Comparison of ENCODE assay signal across 18 cellular contexts in the genomic region with DNA sequence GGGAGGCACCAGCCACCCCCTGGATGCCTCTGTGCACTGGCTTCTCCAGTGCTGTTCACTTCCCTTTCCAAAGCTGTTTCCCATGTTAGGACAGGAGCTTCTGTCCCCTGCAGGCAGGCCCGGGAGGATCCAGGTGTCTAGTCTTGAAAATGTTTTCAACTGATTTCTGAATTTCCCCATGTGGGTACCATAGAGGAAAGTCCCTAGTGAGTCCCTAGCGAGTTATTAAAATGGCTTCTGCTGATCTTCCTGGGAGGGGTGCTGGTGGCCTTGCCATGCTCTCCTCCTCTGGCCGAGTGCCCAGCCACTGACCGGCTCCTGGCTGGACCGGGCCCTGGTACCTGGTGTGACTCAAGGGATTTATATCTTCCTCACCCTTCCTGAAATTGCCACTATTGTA. TPM values are rescaled to one million over a fixed set of nuclear protein-coding genes. Genes with fewer than 3 reads are reported as not detected.
DNase-seq lines count a peak whose midpoint lies in the region; ATAC-seq and TF ChIP-seq lines count a peak whose summit lies in the region.
"Had no signal": no experiment of that assay in that cellular context is flagged by ENCODE, and none has a peak within 500 bp of the region (broad histone marks: within the 10 kb centered on the region; RNA-seq: fewer than 3 reads in every experiment).

No MANE protein-coding gene starts in this region.

- CTCF ChIA-PET in activated naive CD4-positive, alpha-beta T cell treated with anti-CD3 and anti-CD28 coated beads for 36 hours (lab: Charles Lee), result interaction anchor here (0.6 kb wide), 1 partner anchor 145 kb away, joined by 3 read pairs; no protein-coding TSS in a partner anchor

- H3K36me3 ChIP-seq in GM23338 (ENCODE audit: insufficient read depth), result no peaks in the 10 kb centered on the region

- peaks cover 9 to 29% of the 10 kb centered on the region in 2 donors for H3K36me3 Mint-ChIP-seq in activated naive CD4-positive, alpha-beta T cell treated with anti-CD3 and anti-CD28 coated beads, Interleukin-2, amount 50 U/mL, for 72 hours
- no peaks in the 10 kb centered on the region for H3K36me3 Mint-ChIP-seq in activated naive CD4-positive, alpha-beta T cell treated with anti-CD3 and anti-CD28 coated beads for 36 hours (ENCODE audit: low read depth)
- H3K36me3 Mint-ChIP-seq in GM23338 (ENCODE audit: low read depth), result no peaks in the 10 kb centered on the region
- H3K36me3 Mint-ChIP-seq in brain, result no peaks in the 10 kb centered on the region
- no peaks in the 10 kb centered on the region for H3K36me3 Mint-ChIP-seq in stimulated activated memory B cell treated with anti-CD40 and anti-IgM and Interleukin-4, amounts not matched to agents 10 μg/mL and 1 μg/mL and 100 μg/mL, for 72 hours
- H3K36me3 Mint-ChIP-seq: type B pancreatic cell had no signal

- ATAC-seq in activated naive CD4-positive, alpha-beta T cell treated with anti-CD3 and anti-CD28 coated beads, Interleukin-2, amount 50 U/mL, for 72 hours, result no peak
- ATAC-seq in GM23338 (no peak), HG02642 (IDR thresholded peaks at IDR 0.05; ENCODE audit: poor library complexity, unreplicated experiment) (no peak)
- no peak for ATAC-seq in stimulated activated memory B cell treated with anti-CD40 and anti-IgM and Interleukin-4, amounts not matched to agents 10 μg/mL and 1 μg/mL and 100 μg/mL, for 72 hours
- ATAC-seq: A549 had no signal

- H3K9me2 ChIP-seq in GM23338 (ENCODE audit: insufficient read depth), result 0 out of 2 replicates have a peak, but pooled peaks cover 7% of the 10 kb centered on the region

- TF ChIP-seq CTCF in GM23338 (conservative IDR thresholded peaks at IDR 0.05; ENCODE audit: low read depth in 2 of 2), result no peak
- no peak for TF ChIP-seq CTCF in brain (conservative IDR thresholded peaks at IDR 0.05)

- intact Hi-C loops in activated naive CD4-positive, alpha-beta T cell treated with anti-CD3 and anti-CD28 coated beads for 36 hours (cut with micrococcal nuclease), result no loop called here

- H4K20me1 ChIP-seq in GM23338 (replicated peaks; ENCODE audit: insufficient read depth), result no peaks in the 10 kb centered on the region

- H3K79me2 ChIP-seq in GM23338 (replicated peaks; ENCODE audit: insufficient read depth), result peaks cover 13% of the 10 kb centered on the region

- peaks cover 26% of the 10 kb centered on the region for H3K4me1 Mint-ChIP-seq in activated naive CD4-positive, alpha-beta T cell treated with anti-CD3 and anti-CD28 coated beads for 36 hours (ENCODE audit: low read depth)
- H3K4me1 Mint-ChIP-seq in GM23338 (peaks cover 35% of the 10 kb centered on the region), brain (peaks cover 51% of the 10 kb centered on the region)
- H3K4me1 Mint-ChIP-seq in stimulated activated memory B cell treated with anti-CD40 and anti-IgM and Interleukin-4, amounts not matched to agents 10 μg/mL and 1 μg/mL and 100 μg/mL, for 72 hours, result peaks cover 67% of the 10 kb centered on the region

- H3K27ac ChIP-seq in GM23338 (ENCODE audit: low read depth), result no peak overlapping the region
- H3K27ac ChIP-seq: A549, HL-60, PC-9 had no signal

- peaks cover 32% of the 10 kb centered on the region for H3K4me1 ChIP-seq in GM23338 (ENCODE audit: insufficient read depth)

- H3K4me2 ChIP-seq in GM23338, result no peak overlapping the region
- H3K4me2 ChIP-seq: A549, PC-9 had no signal

- H3K27ac Mint-ChIP-seq in activated naive CD4-positive, alpha-beta T cell treated with anti-CD3 and anti-CD28 coated beads, Interleukin-2, amount 50 U/mL, for 72 hours, result peak overlapping the region; percentile 47 to 79
- H3K27ac Mint-ChIP-seq in activated naive CD4-positive, alpha-beta T cell treated with anti-CD3 and anti-CD28 coated beads for 36 hours, result no peak overlapping the region
- H3K27ac Mint-ChIP-seq in GM23338 (0 out of 2 replicates have a peak overlapping the region, but pooled peaks have one; percentile 19), brain (peak overlapping the region in 3 of 5 experiments; percentile 10 to 75 (median 26))
- H3K27ac Mint-ChIP-seq in stimulated activated memory B cell treated with anti-CD40 and anti-IgM and Interleukin-4, amounts not matched to agents 10 μg/mL and 1 μg/mL and 100 μg/mL, for 72 hours, result peak overlapping the region; percentile 91
- H3K27ac Mint-ChIP-seq: activated T-helper 2 cell treated with anti-CD3 and anti-CD28 coated beads, Interferon-gamma antibody, Interleukin-2, Interleukin-4, amounts not matched to agents 10 μg/mL and 5 μg/mL and 100 μg/mL, durations not matched to agents 14 hours and 24 hours and 36 hours; nephron; type B pancreatic cell had no signal

- H3K4me3 ChIP-seq in GM23338, result no peak overlapping the region
- H3K4me3 ChIP-seq: A549, PC-9 had no signal

- H3K27me3 Mint-ChIP-seq in activated naive CD4-positive, alpha-beta T cell treated with anti-CD3 and anti-CD28 coated beads for 36 hours (ENCODE audit: low read depth), result peaks cover 26% of the 10 kb centered on the region
- H3K27me3 Mint-ChIP-seq in GM23338 (ENCODE audit: insufficient read depth, low read depth, poor library complexity), result peaks cover 5% of the 10 kb centered on the region
- peaks cover 10% of the 10 kb centered on the region for H3K27me3 Mint-ChIP-seq in brain
- H3K27me3 Mint-ChIP-seq in stimulated activated memory B cell treated with anti-CD40 and anti-IgM and Interleukin-4, amounts not matched to agents 10 μg/mL and 1 μg/mL and 100 μg/mL, for 72 hours, result no peaks in the 10 kb centered on the region

- 0 out of 2 replicates have a peak, but pooled peaks cover 5% of the 10 kb centered on the region for H3F3A ChIP-seq in GM23338 (replicated peaks; ENCODE audit: low read depth)

- no peak overlapping the region for H2AFZ ChIP-seq in GM23338
- H2AFZ ChIP-seq: PC-9 had no signal

- no peaks in the 10 kb centered on the region for H3K27me3 ChIP-seq in GM23338 (ENCODE audit: insufficient read depth)

- DNase-seq in activated naive CD4-positive, alpha-beta T cell treated with anti-CD3 and anti-CD28 coated beads, Interleukin-2, amount 50 U/mL, for 72 hours (ENCODE audit: low spot score in 2 of 2), result no peak
- DNase-seq in activated naive CD4-positive, alpha-beta T cell treated with anti-CD3 and anti-CD28 coated beads for 36 hours, result no peak
- DNase-seq in GM23338 (ENCODE audit: low spot score) (no peak), HUDEP-2 (lab: John Stamatoyannopoulos, UW; ENCODE audit: unreplicated experiment in 76 of 76) (no peak), NCI-H774 (lab: John Stamatoyannopoulos, UW) (no peak)
- DNase-seq: effector memory CD4-positive, alpha-beta T cell; head of caudate nucleus; NCI-H2029; NCI-H524 treated with DMSO at 0.1 percent for 48 hours; PC-9 had no signal

- H3K9me3 Mint-ChIP-seq in activated naive CD4-positive, alpha-beta T cell treated with anti-CD3 and anti-CD28 coated beads, Interleukin-2, amount 50 U/mL, for 72 hours, result no peaks in the 10 kb centered on the region
- no peaks in the 10 kb centered on the region for H3K9me3 Mint-ChIP-seq in activated naive CD4-positive, alpha-beta T cell treated with anti-CD3 and anti-CD28 coated beads for 36 hours
- H3K9me3 Mint-ChIP-seq in GM23338 (no peaks in the 10 kb centered on the region), brain (peaks cover 0 to 4% (median 0%) of the 10 kb centered on the region in 5 experiments)
- H3K9me3 Mint-ChIP-seq in stimulated activated memory B cell treated with anti-CD40 and anti-IgM and Interleukin-4, amounts not matched to agents 10 μg/mL and 1 μg/mL and 100 μg/mL, for 72 hours, result no peaks in the 10 kb centered on the region
- H3K9me3 Mint-ChIP-seq: activated T-helper 2 cell treated with anti-CD3 and anti-CD28 coated beads, Interferon-gamma antibody, Interleukin-2, Interleukin-4, amounts not matched to agents 10 μg/mL and 5 μg/mL and 100 μg/mL, durations not matched to agents 14 hours and 24 hours and 36 hours; nephron; type B pancreatic cell had no signal

- no peak overlapping the region for H3K4me3 Mint-ChIP-seq in activated naive CD4-positive, alpha-beta T cell treated with anti-CD3 and anti-CD28 coated beads for 36 hours
- no peak overlapping the region; the same call in 2 of the 3 replicates for H3K4me3 Mint-ChIP-seq in GM23338
- H3K4me3 Mint-ChIP-seq in brain, result peak overlapping the region in 1 of 5 experiments; percentile 47
- H3K4me3 Mint-ChIP-seq in stimulated activated memory B cell treated with anti-CD40 and anti-IgM and Interleukin-4, amounts not matched to agents 10 μg/mL and 1 μg/mL and 100 μg/mL, for 72 hours, result peak overlapping the region; percentile 36
- H3K4me3 Mint-ChIP-seq: nephron, type B pancreatic cell had no signal

TF ChIP-seq in GM23338, 12 proteins besides CTCF, POLR2A, EP300 and RAD21 (continues in another document):
- TF ChIP-seq CREB1 (CRISPR knock-in tag; IDR thresholded peaks at IDR 0.05; ENCODE audit: low read depth), result no peak
- no peak for TF ChIP-seq STAT1 (IDR thresholded peaks at IDR 0.05; ENCODE audit: unreplicated experiment)

RNA-seq across cellular contexts. Expression of a gene that starts 5.2 kb away (rescaled TPM):
- 100 to 1,000 TPM; 160 to 162 TPM for total RNA-seq in activated naive CD4-positive, alpha-beta T cell treated with anti-CD3 and anti-CD28 coated beads, Interleukin-2, amount 50 U/mL, for 72 hours
- total RNA-seq in activated naive CD4-positive, alpha-beta T cell treated with anti-CD3 and anti-CD28 coated beads for 36 hours, result 10 to 100 TPM; 79.8 to 82.5 TPM
- 224 and 250 TPM in 2 replicates for total RNA-seq in GM23338 (2014; rRNA removed; shearing (Covaris generic))
- polyA plus RNA-seq in GM23338 (2016; fragmentation: Nextera tagmentation; extraction: Ambion mirVana) (210 and 277 TPM in 2 replicates), brain (ENCODE audit: insufficient read depth, low read depth, low replicate concordance) (52.5 TPM)
